8 cellular contexts compared by ENCODE assay signal in the genomic region with DNA sequence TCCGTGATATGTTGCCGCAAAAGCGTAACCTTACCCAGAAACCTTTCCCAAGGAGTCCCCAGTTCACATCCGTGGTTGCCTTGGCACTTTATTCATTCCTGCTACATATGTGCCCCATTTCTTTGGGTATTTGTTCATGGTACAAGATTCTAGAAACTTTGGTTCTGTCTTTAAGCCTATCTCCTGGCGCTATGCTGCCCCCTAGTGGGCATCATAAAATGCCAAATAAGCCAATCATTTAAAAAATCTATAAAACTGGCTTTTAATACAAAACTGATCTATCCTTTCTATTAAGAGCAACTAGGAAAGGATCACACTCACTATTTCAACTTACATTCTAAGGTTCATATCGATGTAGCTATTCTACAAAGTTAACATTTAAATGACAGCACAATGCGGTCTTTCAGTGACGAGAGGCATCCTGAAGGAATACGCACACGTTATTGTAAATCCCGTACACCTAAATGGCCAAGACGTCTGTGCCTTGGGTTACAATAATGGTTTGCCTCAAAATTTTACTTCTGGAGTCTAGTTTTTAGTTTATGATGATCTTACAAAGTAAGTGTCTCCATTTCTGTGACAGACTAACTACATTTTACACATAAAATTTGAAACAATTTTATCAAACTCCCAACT. TPM values are rescaled to one million over a fixed set of nuclear protein-coding genes. Genes with fewer than 3 reads are reported as not detected.
DNase-seq lines count a peak whose midpoint lies in the region; ATAC-seq, FAIRE-seq and TF ChIP-seq lines count a peak whose summit lies in the region.

No MANE protein-coding gene starts in this region.

- H3K27ac ChIP-seq in pancreas: no peak overlapping the region

- FAIRE-seq in pancreas (lab: Jason Lieb, UNC): peak; percentile 88

- intact Hi-C loops in natural killer cell (cut with micrococcal nuclease): loop anchor here (10.0 kb wide), 1 partner anchor 433 kb away; no protein-coding TSS in a partner anchor
- intact Hi-C loops in pancreas (cut with DNase I): no loop called here

- CTCF ChIA-PET in activated CD8-positive, alpha-beta memory T cell treated with anti-CD3 and anti-CD28 coated beads, Interleukin-2, amount 10 ng/mL, durations not matched to agents 7 days and 5 days (lab: Charles Lee): interaction anchor here (0.7 to 2.6 kb wide), 11 partner anchors 10 to 92 kb away, joined by 3 to 15 read pairs (median 3); a partner anchor contains a TSS

- no peaks in the 10 kb centered on the region for H3K36me3 ChIP-seq in pancreas

- H3K9me3 Mint-ChIP-seq in natural killer cell: no peaks in the 10 kb centered on the region
- no peaks in the 10 kb centered on the region for H3K9me3 Mint-ChIP-seq in natural killer cell treated with Interleukin-12 subunit alpha and Interleukin-12 subunit beta and Interleukin-15 and Interleukin-18, amount 100 ng/mL, for 72 hours
- H3K9me3 Mint-ChIP-seq in activated CD8-positive, alpha-beta memory T cell treated with anti-CD3 and anti-CD28 coated beads, Interleukin-2, amount 10 ng/mL, durations not matched to agents 7 days and 5 days (ENCODE audit: low read depth): no peaks in the 10 kb centered on the region

- no peaks in the 10 kb centered on the region for H3K36me3 Mint-ChIP-seq in natural killer cell
- no peaks in the 10 kb centered on the region for H3K36me3 Mint-ChIP-seq in natural killer cell treated with Interleukin-12 subunit alpha and Interleukin-12 subunit beta and Interleukin-15 and Interleukin-18, amount 100 ng/mL, for 72 hours
- no peaks in the 10 kb centered on the region for H3K36me3 Mint-ChIP-seq in activated CD8-positive, alpha-beta memory T cell treated with anti-CD3 and anti-CD28 coated beads, Interleukin-2, amount 10 ng/mL, durations not matched to agents 7 days and 5 days

- peaks cover 0 to 10% of the 10 kb centered on the region in 2 donors for H3K27me3 Mint-ChIP-seq in natural killer cell (ENCODE audit: low read depth in 2 of 2)
- peaks cover 0 to 10% of the 10 kb centered on the region in 2 donors for H3K27me3 Mint-ChIP-seq in natural killer cell treated with Interleukin-12 subunit alpha and Interleukin-12 subunit beta and Interleukin-15 and Interleukin-18, amount 100 ng/mL, for 72 hours
- peaks cover 27% of the 10 kb centered on the region for H3K27me3 Mint-ChIP-seq in activated CD8-positive, alpha-beta memory T cell treated with anti-CD3 and anti-CD28 coated beads, Interleukin-2, amount 10 ng/mL, durations not matched to agents 7 days and 5 days

- peak; percentile 34 for DNase-seq in natural killer cell
- no peak for DNase-seq in natural killer cell treated with Interleukin-12 subunit alpha and Interleukin-12 subunit beta and Interleukin-15 and Interleukin-18, amount 100 ng/mL, for 72 hours (ENCODE audit: low spot score)
- DNase-seq in NCI-H2171 (lab: John Stamatoyannopoulos, UW): peak; percentile 21
- peak; percentile 64 for DNase-seq in activated CD8-positive, alpha-beta memory T cell treated with anti-CD3 and anti-CD28 coated beads, Interleukin-2, amount 10 ng/mL, durations not matched to agents 7 days and 5 days
- DNase-seq in fibroblast of gingiva (ENCODE audit: low read depth): peak; percentile 48
- DNase-seq in pancreas: peak in 5 of 6 donors; percentile 19 to 64 (median 46)
- DNase-seq in cortex of kidney (lab: John Stamatoyannopoulos, UW): no peak

- H3K9me3 ChIP-seq in pancreas: no peaks in the 10 kb centered on the region

- no peak overlapping the region for H3K27ac Mint-ChIP-seq in natural killer cell
- no peak overlapping the region for H3K27ac Mint-ChIP-seq in natural killer cell treated with Interleukin-12 subunit alpha and Interleukin-12 subunit beta and Interleukin-15 and Interleukin-18, amount 100 ng/mL, for 72 hours
- no peak overlapping the region for H3K27ac Mint-ChIP-seq in activated CD8-positive, alpha-beta memory T cell treated with anti-CD3 and anti-CD28 coated beads, Interleukin-2, amount 10 ng/mL, durations not matched to agents 7 days and 5 days

- no peak overlapping the region for H3K4me3 Mint-ChIP-seq in natural killer cell
- no peak overlapping the region for H3K4me3 Mint-ChIP-seq in natural killer cell treated with Interleukin-12 subunit alpha and Interleukin-12 subunit beta and Interleukin-15 and Interleukin-18, amount 100 ng/mL, for 72 hours
- H3K4me3 Mint-ChIP-seq in activated CD8-positive, alpha-beta memory T cell treated with anti-CD3 and anti-CD28 coated beads, Interleukin-2, amount 10 ng/mL, durations not matched to agents 7 days and 5 days: no peak overlapping the region

- H3K4me1 ChIP-seq in pancreas: no peaks in the 10 kb centered on the region

- TF ChIP-seq CTCF in natural killer cell (IDR thresholded peaks at IDR 0.05) (peak; percentile 99), pancreas (IDR thresholded peaks at IDR 0.05) (peak; percentile 77 to 93 (median 83))

- H3K4me3 ChIP-seq in pancreas: no peak overlapping the region

- H3K4me1 Mint-ChIP-seq in natural killer cell: no peaks in the 10 kb centered on the region
- no peaks in the 10 kb centered on the region for H3K4me1 Mint-ChIP-seq in natural killer cell treated with Interleukin-12 subunit alpha and Interleukin-12 subunit beta and Interleukin-15 and Interleukin-18, amount 100 ng/mL, for 72 hours (ENCODE audit: low read depth in 2 of 2)
- no peaks in the 10 kb centered on the region for H3K4me1 Mint-ChIP-seq in activated CD8-positive, alpha-beta memory T cell treated with anti-CD3 and anti-CD28 coated beads, Interleukin-2, amount 10 ng/mL, durations not matched to agents 7 days and 5 days

- ATAC-seq in natural killer cell (peak in 1 of 3 donors; percentile 45), pancreas (peak in 3 of 4 donors; percentile 61 to 69 (median 65)), GM21526 (IDR thresholded peaks at IDR 0.05; ENCODE audit: low FRiP score, unreplicated experiment) (no peak)
- no peak for ATAC-seq in natural killer cell treated with Interleukin-12 subunit alpha and Interleukin-12 subunit beta and Interleukin-15 and Interleukin-18, amount 100 ng/mL, for 72 hours
- no peak for ATAC-seq in activated CD8-positive, alpha-beta memory T cell treated with anti-CD3 and anti-CD28 coated beads, Interleukin-2, amount 10 ng/mL, durations not matched to agents 7 days and 5 days

- 48 to 54% methylated on average over 12 of the region's 12 CpGs for WGBS in pancreas, 2 donors

- H3K27me3 ChIP-seq in pancreas: no peaks in the 10 kb centered on the region

RNA-seq across cellular contexts. Expression of a gene that starts 16.2 kb away (rescaled TPM):
- total RNA-seq in natural killer cell (not detected), pancreas (not detected)
- not detected for total RNA-seq in natural killer cell treated with Interleukin-12 subunit alpha and Interleukin-12 subunit beta and Interleukin-15 and Interleukin-18, amount 100 ng/mL, for 72 hours
- not detected for total RNA-seq in activated CD8-positive, alpha-beta memory T cell treated with anti-CD3 and anti-CD28 coated beads, Interleukin-2, amount 10 ng/mL, durations not matched to agents 7 days and 5 days
- polyA plus RNA-seq in pancreas: not detected

RNA-seq across cellular contexts. Expression of a gene that starts 47.7 kb away (rescaled TPM):
- total RNA-seq in natural killer cell (10 to 100 TPM; 13.9 to 15.4 (median 13.9) TPM), pancreas (1 to 10 TPM; 1.7 to 3.0 (median 2.5) TPM)
- total RNA-seq in natural killer cell treated with Interleukin-12 subunit alpha and Interleukin-12 subunit beta and Interleukin-15 and Interleukin-18, amount 100 ng/mL, for 72 hours: under 1 TPM; 0.17 to 0.75 TPM
- total RNA-seq in activated CD8-positive, alpha-beta memory T cell treated with anti-CD3 and anti-CD28 coated beads, Interleukin-2, amount 10 ng/mL, durations not matched to agents 7 days and 5 days: under 1 TPM; 0.09 TPM
- 1 to 10 TPM; 1.6 to 5.1 TPM for polyA plus RNA-seq in pancreas

Comparison
In these comparisons a context has a peak if more than half of its experiments do, and no peak if none do; other contexts are left out.
1. DNase-seq: peak in natural killer cell (single experiment), NCI-H2171 (single experiment), activated CD8-positive, alpha-beta memory T cell treated with anti-CD3 and anti-CD28 coated beads, Interleukin-2, amount 10 ng/mL, durations not matched to agents 7 days and 5 days (single experiment), fibroblast of gingiva (single experiment) and pancreas (5 of 6); none in natural killer cell treated with Interleukin-12 subunit alpha and Interleukin-12 subunit beta and Interleukin-15 and Interleukin-18, amount 100 ng/mL, for 72 hours (single experiment) and cortex of kidney (single experiment).
2. ATAC-seq: peak in pancreas (3 of 4); none in natural killer cell treated with Interleukin-12 subunit alpha and Interleukin-12 subunit beta and Interleukin-15 and Interleukin-18, amount 100 ng/mL, for 72 hours (0 of 2), activated CD8-positive, alpha-beta memory T cell treated with anti-CD3 and anti-CD28 coated beads, Interleukin-2, amount 10 ng/mL, durations not matched to agents 7 days and 5 days (single experiment) and GM21526 (single experiment).